19 cellular contexts compared by ENCODE assay signal in genomic region chr15:91529534-91529933, GRCh38.
"Had no signal": no experiment of that assay in that cellular context is flagged by ENCODE, and none has a peak within 500 bp of the region (broad histone marks: within the 10 kb centered on the region; RNA-seq: fewer than 3 reads in every experiment).

No MANE protein-coding gene starts in this region.

- H3K9me3 ChIP-seq: esophagus squamous epithelium, left lung, neutrophil, thoracic aorta, upper lobe of right lung had no signal

- H3K4me1 ChIP-seq: left lung, parathyroid adenoma had no signal

- ATAC-seq: natural killer cell; stimulated activated effector memory CD8-positive, alpha-beta T cell treated with anti-CD3 and anti-CD28 coated beads, Interleukin-12 subunit alpha, Interleukin-12 subunit beta, amount 100 ng/mL, for 72 hours; upper lobe of right lung had no signal

- H3K4me3 ChIP-seq: esophagus squamous epithelium, hepatocyte, left lung, thoracic aorta, upper lobe of right lung had no signal

- DNase-seq: activated CD4-positive, alpha-beta T cell treated with anti-CD3 and anti-CD28 coated beads, Interleukin-2, amount 50 U/mL, for 48 hours; activated effector memory CD4-positive, alpha-beta T cell treated with Interleukin-2 at 50 U/mL for 16 hours; activated T-cell treated with anti-CD3 and anti-CD28 coated beads, Interleukin-2, amount 50 U/mL, for 24 hours; aorta; cortex of kidney; effector CD4-positive, alpha-beta T cell; esophagus squamous epithelium; islet precursor cell; left lung; mammary epithelial cell; natural killer cell; upper lobe of right lung; WERI-Rb-1 had no signal

- H3K4me3 Mint-ChIP-seq: activated T-cell treated with anti-CD3 and anti-CD28 coated beads, Interleukin-2, amount 50 U/mL, for 24 hours; natural killer cell; stimulated activated effector memory CD8-positive, alpha-beta T cell treated with anti-CD3 and anti-CD28 coated beads, Interleukin-12 subunit alpha, Interleukin-12 subunit beta, amount 100 ng/mL, for 72 hours had no signal

- H3K9me3 Mint-ChIP-seq: activated naive CD4-positive, alpha-beta T cell treated with anti-CD3 and anti-CD28 coated beads, Interleukin-2, amount 50 U/mL, for 72 hours; activated T-cell treated with anti-CD3 and anti-CD28 coated beads, Interleukin-2, amount 50 U/mL, for 24 hours; natural killer cell; stimulated activated effector memory CD8-positive, alpha-beta T cell treated with anti-CD3 and anti-CD28 coated beads, Interleukin-12 subunit alpha, Interleukin-12 subunit beta, amount 100 ng/mL, for 72 hours had no signal

- H3K27ac ChIP-seq: esophagus squamous epithelium, hepatocyte, left lung, neutrophil, parathyroid adenoma, thoracic aorta, upper lobe of right lung, WERI-Rb-1 had no signal

- H3K36me3 ChIP-seq: esophagus squamous epithelium, left lung, neutrophil, thoracic aorta, upper lobe of right lung, WERI-Rb-1 had no signal

- H3K4me1 Mint-ChIP-seq: natural killer cell; stimulated activated effector memory CD8-positive, alpha-beta T cell treated with anti-CD3 and anti-CD28 coated beads, Interleukin-12 subunit alpha, Interleukin-12 subunit beta, amount 100 ng/mL, for 72 hours had no signal

- H3K27me3 ChIP-seq: esophagus squamous epithelium, hepatocyte, neutrophil, upper lobe of right lung had no signal

- H3K27ac Mint-ChIP-seq: activated naive CD4-positive, alpha-beta T cell treated with anti-CD3 and anti-CD28 coated beads, Interleukin-2, amount 50 U/mL, for 72 hours; activated T-cell treated with anti-CD3 and anti-CD28 coated beads, Interleukin-2, amount 50 U/mL, for 24 hours; natural killer cell; stimulated activated effector memory CD8-positive, alpha-beta T cell treated with anti-CD3 and anti-CD28 coated beads, Interleukin-12 subunit alpha, Interleukin-12 subunit beta, amount 100 ng/mL, for 72 hours had no signal

- H3K36me3 Mint-ChIP-seq: activated naive CD4-positive, alpha-beta T cell treated with anti-CD3 and anti-CD28 coated beads, Interleukin-2, amount 50 U/mL, for 72 hours; natural killer cell; stimulated activated effector memory CD8-positive, alpha-beta T cell treated with anti-CD3 and anti-CD28 coated beads, Interleukin-12 subunit alpha, Interleukin-12 subunit beta, amount 100 ng/mL, for 72 hours had no signal
